Comparison of ENCODE assay signal across 8 cellular contexts in the genomic region with DNA sequence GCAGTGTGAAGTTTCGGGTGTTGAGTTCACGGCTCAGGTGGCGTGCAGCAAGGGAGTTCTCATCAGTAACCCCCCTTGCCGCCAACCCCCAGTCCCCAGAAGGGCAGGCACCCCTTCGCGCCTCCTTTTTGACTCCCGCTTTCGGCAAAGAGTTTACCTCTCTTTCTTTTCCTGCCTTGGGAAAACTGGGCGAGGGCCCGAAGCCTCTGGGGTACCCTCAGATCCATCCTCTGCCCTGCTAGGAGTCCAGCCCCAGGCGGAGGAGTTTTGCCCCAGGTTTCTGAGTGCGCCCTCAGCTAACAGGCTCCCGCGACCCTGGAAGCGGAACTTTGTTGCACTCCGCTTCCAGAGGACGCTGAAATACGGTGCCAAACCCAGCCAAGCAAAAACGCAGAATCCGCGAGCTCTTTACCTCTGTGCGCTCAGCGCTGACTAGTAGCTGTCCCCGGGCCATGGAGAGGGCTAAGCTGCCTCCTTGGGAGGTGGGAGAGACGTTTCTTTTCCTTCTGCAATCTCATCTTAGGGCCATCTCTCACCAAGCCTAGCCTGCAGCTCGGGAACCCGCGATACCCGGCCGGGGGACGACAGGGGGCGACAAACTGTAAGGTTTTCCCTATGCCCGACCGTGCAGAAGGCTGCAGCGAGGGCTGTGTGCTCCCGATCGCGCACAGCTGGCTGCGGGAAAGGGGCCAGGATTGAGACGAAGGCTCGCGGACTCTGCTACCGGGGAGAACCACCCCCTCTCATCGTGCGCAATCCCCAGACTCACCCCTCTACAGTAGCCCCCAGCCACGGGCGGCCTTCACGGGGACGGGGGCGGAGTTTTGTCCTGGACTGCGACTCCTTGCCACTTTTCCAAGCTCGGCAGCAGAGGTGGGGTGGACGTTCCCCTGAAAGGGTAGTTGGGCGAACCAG. TPM values are rescaled to one million over a fixed set of nuclear protein-coding genes. Genes with fewer than 3 reads are reported as not detected.
DNase-seq lines count a peak whose midpoint lies in the region; ATAC-seq, FAIRE-seq and TF ChIP-seq lines count a peak whose summit lies in the region.

No MANE protein-coding gene starts in this region.

- DNase-seq in DMS153 treated with DMSO at 0.1 percent for 48 hours (lab: John Stamatoyannopoulos, UW; ENCODE audit: unreplicated experiment) (peak; percentile 28), KBM-7 (peak; percentile 67), hepatic stellate cell (ENCODE audit: low spot score) (peak; percentile 29), smooth muscle cell (lab: John Stamatoyannopoulos, UW; ENCODE audit: unreplicated experiment) (no peak), GM12891 (ENCODE audit: insufficient read length, low spot score) (no peak), Kasumi-1 (lab: John Stamatoyannopoulos, UW) (no peak)
- peak; percentile 37 for DNase-seq in activated CD4-positive, alpha-beta memory T cell treated with anti-CD3 and anti-CD28 coated beads, Interleukin-2, amount 10 ng/mL, durations not matched to agents 7 days and 5 days

- FAIRE-seq in GM12891 (lab: Jason Lieb, UNC), result no peak

- in situ Hi-C loops in KBM-7 (cut with MboI; ENCODE audit: low pct_unique_long_range_greater_than_20kb, low sequenced_read_pairs), result no loop called here

- H3F3A ChIP-seq in smooth muscle cell (ENCODE audit: low read depth), result no peaks in the 10 kb centered on the region

- H3K27ac ChIP-seq in smooth muscle cell (ENCODE audit: low read depth), result no peak overlapping the region

- peaks cover 6% of the 10 kb centered on the region for H3K36me3 Mint-ChIP-seq in activated CD4-positive, alpha-beta memory T cell treated with anti-CD3 and anti-CD28 coated beads, Interleukin-2, amount 10 ng/mL, durations not matched to agents 7 days and 5 days (ENCODE audit: low read depth)
- H3K36me3 Mint-ChIP-seq in activated T-helper 17 cell treated with anti-CD3 and anti-CD28 coated beads, Interleukin-2, amount 50 U/mL, for 72 hours (ENCODE audit: low read depth), result peaks cover 5% of the 10 kb centered on the region

- peaks cover 89% of the 10 kb centered on the region for H3K27me3 Mint-ChIP-seq in activated CD4-positive, alpha-beta memory T cell treated with anti-CD3 and anti-CD28 coated beads, Interleukin-2, amount 10 ng/mL, durations not matched to agents 7 days and 5 days
- H3K27me3 Mint-ChIP-seq in activated T-helper 17 cell treated with anti-CD3 and anti-CD28 coated beads, Interleukin-2, amount 50 U/mL, for 72 hours, result peaks cover 63% of the 10 kb centered on the region

- ATAC-seq in activated T-helper 17 cell treated with anti-CD3 and anti-CD28 coated beads, Interleukin-2, amount 50 U/mL, for 72 hours (replicated peaks), result no peak

- H2AFZ ChIP-seq in smooth muscle cell (ENCODE audit: low read depth), result peak overlapping the region; percentile 72

- no peaks in the 10 kb centered on the region for H3K9me3 Mint-ChIP-seq in activated CD4-positive, alpha-beta memory T cell treated with anti-CD3 and anti-CD28 coated beads, Interleukin-2, amount 10 ng/mL, durations not matched to agents 7 days and 5 days
- H3K9me3 Mint-ChIP-seq in activated T-helper 17 cell treated with anti-CD3 and anti-CD28 coated beads, Interleukin-2, amount 50 U/mL, for 72 hours, result no peaks in the 10 kb centered on the region

- H3K27ac Mint-ChIP-seq in activated CD4-positive, alpha-beta memory T cell treated with anti-CD3 and anti-CD28 coated beads, Interleukin-2, amount 10 ng/mL, durations not matched to agents 7 days and 5 days, result no peak overlapping the region
- H3K27ac Mint-ChIP-seq in activated T-helper 17 cell treated with anti-CD3 and anti-CD28 coated beads, Interleukin-2, amount 50 U/mL, for 72 hours, result no peak overlapping the region

- H3K9ac ChIP-seq in smooth muscle cell (ENCODE audit: low read depth), result no peak overlapping the region

- H3K27me3 ChIP-seq in smooth muscle cell (ENCODE audit: low read depth), result peaks cover 100% of the 10 kb centered on the region

- H3K4me2 ChIP-seq in smooth muscle cell, result peak overlapping the region; percentile 86

- H3K9me3 ChIP-seq in smooth muscle cell (replicated peaks; ENCODE audit: low read depth), result no peaks in the 10 kb centered on the region

- peak overlapping the region; percentile 36 for H3K4me3 ChIP-seq in smooth muscle cell

- TF ChIP-seq CTCF in smooth muscle cell (IDR thresholded peaks at IDR 0.05; ENCODE audit: borderline replicate concordance, insufficient read depth, poor library complexity, severe bottlenecking), result peak; percentile 61

- peaks cover 3% of the 10 kb centered on the region for H3K4me1 ChIP-seq in smooth muscle cell (ENCODE audit: low read depth)

- CTCF ChIA-PET in activated CD4-positive, alpha-beta memory T cell treated with anti-CD3 and anti-CD28 coated beads, Interleukin-2, amount 10 ng/mL, durations not matched to agents 7 days and 5 days (lab: Charles Lee), result interaction anchor here (1.1 to 1.5 kb wide), 2 partner anchors 12 to 17 kb away, joined by 3 to 5 read pairs; no protein-coding TSS in a partner anchor

- no peaks in the 10 kb centered on the region for H3K36me3 ChIP-seq in smooth muscle cell (ENCODE audit: low read depth)

- H3K4me1 Mint-ChIP-seq in activated CD4-positive, alpha-beta memory T cell treated with anti-CD3 and anti-CD28 coated beads, Interleukin-2, amount 10 ng/mL, durations not matched to agents 7 days and 5 days, result no peaks in the 10 kb centered on the region
- H3K4me1 Mint-ChIP-seq in activated T-helper 17 cell treated with anti-CD3 and anti-CD28 coated beads, Interleukin-2, amount 50 U/mL, for 72 hours, result no peaks in the 10 kb centered on the region

- no peak for TF ChIP-seq POLR2A in GM12891 (IDR thresholded peaks at IDR 0.05; ENCODE audit: low read depth, low read length)

- POLR2A ChIA-PET in activated CD4-positive, alpha-beta memory T cell treated with anti-CD3 and anti-CD28 coated beads, Interleukin-2, amount 10 ng/mL, durations not matched to agents 7 days and 5 days (lab: Charles Lee), result no interaction called here

- no peaks in the 10 kb centered on the region for H3K79me2 ChIP-seq in smooth muscle cell (ENCODE audit: low read depth)

- H4K20me1 ChIP-seq in smooth muscle cell (ENCODE audit: low read depth), result no peaks in the 10 kb centered on the region

- WGBS in smooth muscle cell (ENCODE audit: low lambda C conversion rate), result 4% methylated on average over 53 of the region's 54 CpGs

- H3K4me3 Mint-ChIP-seq in activated CD4-positive, alpha-beta memory T cell treated with anti-CD3 and anti-CD28 coated beads, Interleukin-2, amount 10 ng/mL, durations not matched to agents 7 days and 5 days, result no peak overlapping the region
- no peak overlapping the region for H3K4me3 Mint-ChIP-seq in activated T-helper 17 cell treated with anti-CD3 and anti-CD28 coated beads, Interleukin-2, amount 50 U/mL, for 72 hours

TF ChIP-seq in GM12891, 5 proteins besides CTCF, POLR2A, EP300 and RAD21:
- TF ChIP-seq SPI1 (IDR thresholded peaks at IDR 0.05; ENCODE audit: low read depth, low read length), result no peak
- no peak for TF ChIP-seq PAX5 (IDR thresholded peaks at IDR 0.05; ENCODE audit: insufficient read depth, low read length, severe bottlenecking)
- no peak for TF ChIP-seq POU2F2 (IDR thresholded peaks at IDR 0.05; ENCODE audit: low read depth, low read length)
- TF ChIP-seq TAF1 (IDR thresholded peaks at IDR 0.05; ENCODE audit: low read depth, low read length), result no peak
- TF ChIP-seq POLR2AphosphoS5 (IDR thresholded peaks at IDR 0.05; ENCODE audit: low read depth, low read length), result no peak
TF ChIP-seq in GM12891: peak in this region for 0.

RNA-seq across cellular contexts. Expression of a gene that starts 2.7 kb away (rescaled TPM):
- total RNA-seq in activated CD4-positive, alpha-beta memory T cell treated with anti-CD3 and anti-CD28 coated beads, Interleukin-2, amount 10 ng/mL, durations not matched to agents 7 days and 5 days, result not detected
- not detected in 2 replicates for total RNA-seq in smooth muscle cell
- polyA plus RNA-seq in smooth muscle cell, result not detected in 2 replicates
- not detected for polyA plus RNA-seq in GM12891 (2012; ENCODE audit: low read depth, missing spikeins)
- not detected for total RNA-seq in activated T-helper 17 cell treated with anti-CD3 and anti-CD28 coated beads, Interleukin-2, amount 50 U/mL, for 72 hours

Comparison
In these comparisons a context has a peak if more than half of its experiments do, and no peak if none do; other contexts are left out.
1. DNase-seq: peak in DMS153 treated with DMSO at 0.1 percent for 48 hours (single experiment), KBM-7 (single experiment), activated CD4-positive, alpha-beta memory T cell treated with anti-CD3 and anti-CD28 coated beads, Interleukin-2, amount 10 ng/mL, durations not matched to agents 7 days and 5 days (single experiment) and hepatic stellate cell (single experiment); none in smooth muscle cell (single experiment), GM12891 (single experiment) and Kasumi-1 (0 of 2).